Comparison of ENCODE assay signal across 9 cellular contexts in the genomic region with DNA sequence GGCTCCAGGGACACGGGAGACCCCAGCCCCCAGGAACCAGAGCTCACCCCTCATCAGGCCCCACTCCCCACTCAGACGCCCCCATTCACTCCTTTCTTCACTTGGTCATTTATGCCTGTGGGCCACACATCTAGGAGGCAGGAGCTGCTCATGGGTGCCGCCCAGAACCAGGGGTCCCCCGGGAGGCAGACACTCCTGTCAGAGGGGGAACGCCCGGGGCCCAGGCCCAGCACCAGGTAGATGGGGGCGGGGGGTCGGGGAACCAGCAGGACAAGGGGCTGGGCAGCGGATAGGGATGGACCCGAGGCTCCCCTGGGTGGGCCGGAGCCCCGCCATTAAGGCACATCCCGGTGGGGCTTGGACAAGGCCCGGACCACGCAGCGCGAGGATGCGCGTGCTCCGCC. TPM values are rescaled to one million over a fixed set of nuclear protein-coding genes. Genes with fewer than 3 reads are reported as not detected.
A peak's percentile ranks its signal among the peaks of the same experiment; 100 is the strongest.
DNase-seq lines count a peak whose midpoint lies in the region; ATAC-seq and TF ChIP-seq lines count a peak whose summit lies in the region.
"Had no signal": no experiment of that assay in that cellular context is flagged by ENCODE, and none has a peak within 500 bp of the region (broad histone marks: within the 10 kb centered on the region; RNA-seq: fewer than 3 reads in every experiment).

No MANE protein-coding gene starts in this region.

- no peak overlapping the region for H4K91ac ChIP-seq in IMR-90 (ENCODE audit: insufficient read depth, low read depth, low read length)

- peaks cover 18% of the 10 kb centered on the region for H3K4me1 ChIP-seq in IMR-90 (ENCODE audit: control insufficient read depth, insufficient read depth, low read length)

- BruUV-seq in IMR-90 (replicated peaks; lab: Mats Ljungman, UMichigan): no TSS peak

- no peak overlapping the region for H3K14ac ChIP-seq in IMR-90 (replicated peaks; ENCODE audit: low read depth, low read length)

- dilution Hi-C loops in IMR-90 (cut with HindIII; ENCODE audit: low sequenced_read_pairs, unreplicated experiment): no loop called here

- no peak for TF ChIP-seq RAD21 in IMR-90 (IDR thresholded peaks at IDR 0.05; ENCODE audit: low read length)

- POLR2A ChIA-PET in CD4-positive, alpha-beta T cell (lab: Charles Lee): interaction anchor here (1.2 kb wide), 1 partner anchor 11 kb away, joined by 6 read pairs; a partner anchor contains a TSS
- POLR2A ChIA-PET in IMR-90 (lab: Charles Lee; ENCODE audit: unreplicated experiment): no interaction called here

- H3K27ac ChIP-seq in CD4-positive, alpha-beta T cell (ENCODE audit: low read depth, low read length): no peak overlapping the region
- H3K27ac ChIP-seq in IMR-90 (ENCODE audit: insufficient read depth, low read length): no peak overlapping the region

- no peak overlapping the region for H2AK5ac ChIP-seq in IMR-90 (ENCODE audit: low read depth, low read length)

- no peak overlapping the region for H3K23ac ChIP-seq in IMR-90 (ENCODE audit: low read depth, low read length)

- H3K9me1 ChIP-seq in IMR-90 (ENCODE audit: insufficient read depth, low read length): 0 out of 2 replicates have a peak, but pooled peaks cover 6% of the 10 kb centered on the region

- H3K56ac ChIP-seq in IMR-90 (ENCODE audit: extremely low read depth, insufficient read depth, low read length): no peak overlapping the region

- H2BK5ac ChIP-seq in IMR-90 (ENCODE audit: low read depth, low read length, poor library complexity, severe bottlenecking): no peak overlapping the region

- H2AK9ac ChIP-seq in IMR-90 (replicated peaks; ENCODE audit: low read depth, low read length, poor library complexity): peak overlapping the region; percentile 72

- no peaks in the 10 kb centered on the region for H3K36me3 ChIP-seq in IMR-90 (ENCODE audit: control insufficient read depth, insufficient read depth, low read length)

- H3K27ac Mint-ChIP-seq in CD4-positive, alpha-beta T cell: peak overlapping the region; percentile 67
- H3K27ac Mint-ChIP-seq in central memory CD8-positive, alpha-beta T cell (ENCODE audit: low read depth): no peak overlapping the region
- H3K27ac Mint-ChIP-seq in nephron progenitor cell: no peak overlapping the region

- H3K18ac ChIP-seq in IMR-90 (ENCODE audit: low read depth, low read length): no peak overlapping the region

- in situ Hi-C loops in IMR-90 (cut with MboI; ENCODE audit: low sequenced_read_pairs): loop anchor here (10.0 kb wide), 1 partner anchor 170 kb away; no protein-coding TSS in a partner anchor

- H3K27me3 ChIP-seq in CD4-positive, alpha-beta T cell (ENCODE audit: control insufficient read depth, insufficient read depth, low read length): peaks cover 42% of the 10 kb centered on the region
- H3K27me3 ChIP-seq in IMR-90 (ENCODE audit: control insufficient read depth, insufficient read depth, low read length): peaks cover 16% of the 10 kb centered on the region

- DNase-seq in CD4-positive, alpha-beta T cell: no peak
- DNase-seq in IMR-90 (no peak), nephron progenitor cell (no peak), NCI-H748 (lab: John Stamatoyannopoulos, UW; ENCODE audit: unreplicated experiment) (no peak), pons (ENCODE audit: low spot score) (no peak), NCI-H1694 treated with DMSO at 0.1 percent for 48 hours (lab: John Stamatoyannopoulos, UW) (no peak)
- DNase-seq in central memory CD8-positive, alpha-beta T cell (ENCODE audit: low spot score in 2 of 2): no peak

- H3K9me3 Mint-ChIP-seq in CD4-positive, alpha-beta T cell: no peaks in the 10 kb centered on the region
- H3K9me3 Mint-ChIP-seq in central memory CD8-positive, alpha-beta T cell: no peaks in the 10 kb centered on the region
- H3K9me3 Mint-ChIP-seq in nephron progenitor cell: peaks cover 7% of the 10 kb centered on the region

- H3K4me3 Mint-ChIP-seq in CD4-positive, alpha-beta T cell: peak overlapping the region; percentile 25
- peak overlapping the region; percentile 76 for H3K4me3 Mint-ChIP-seq in central memory CD8-positive, alpha-beta T cell
- peak overlapping the region; percentile 44 for H3K4me3 Mint-ChIP-seq in nephron progenitor cell

- H3K4me3 ChIP-seq in IMR-90 (ENCODE audit: insufficient read depth, low read depth, low read length): no peak overlapping the region

- no peak for TF ChIP-seq POLR2A in IMR-90 (IDR thresholded peaks at IDR 0.05; ENCODE audit: low read depth, low read length)

- H4K8ac ChIP-seq in IMR-90 (ENCODE audit: low read depth in 2 of 2, low read length in 2 of 2): no peak overlapping the region

- WGBS in IMR-90 (ENCODE audit: extremely low coverage in 2 of 2, insufficient read length in 1 of 2), 2 experiments: no CpG with 5 or more reads among the region's 20 CpGs

- intact Hi-C loops in CD4-positive, alpha-beta T cell (cut with DNase I, micrococcal nuclease): loop anchor here in 1 of 2 experiments (5.0 kb wide), 2 partner anchors 67 to 112 kb away; a partner anchor contains a TSS
- intact Hi-C loops in IMR-90 (cut with micrococcal nuclease): loop anchor here (10.0 kb wide), 2 partner anchors 50 to 200 kb away; a partner anchor contains a TSS

- no peak overlapping the region for H3K9ac ChIP-seq in IMR-90 (ENCODE audit: low read depth, low read length)

- H3K4me2 ChIP-seq in IMR-90 (ENCODE audit: low read depth, low read length): peak overlapping the region; percentile 50

- CTCF ChIA-PET in CD4-positive, alpha-beta T cell (lab: Charles Lee): interaction anchor here (0.8 kb wide), 1 partner anchor 11 kb away, joined by 4 read pairs; no protein-coding TSS in a partner anchor
- CTCF ChIA-PET in IMR-90 (lab: Yijun Ruan, JAX): interaction anchor here (1.2 kb wide), 1 partner anchor 17 kb away, joined by 5 read pairs; no protein-coding TSS in a partner anchor

- H3K27me3 Mint-ChIP-seq in CD4-positive, alpha-beta T cell: peaks cover 45% of the 10 kb centered on the region
- H3K27me3 Mint-ChIP-seq in central memory CD8-positive, alpha-beta T cell: peaks cover 33% of the 10 kb centered on the region
- H3K27me3 Mint-ChIP-seq in nephron progenitor cell (ENCODE audit: low read depth, poor library complexity): peaks cover 59% of the 10 kb centered on the region

- H3K79me1 ChIP-seq in IMR-90 (ENCODE audit: low read depth in 1 of 2, low read length in 2 of 2): no peaks in the 10 kb centered on the region

- no peak overlapping the region for H2BK120ac ChIP-seq in IMR-90 (ENCODE audit: low read depth, low read length)

- H3K4me1 Mint-ChIP-seq in CD4-positive, alpha-beta T cell (ENCODE audit: low read depth): peaks cover 12% of the 10 kb centered on the region
- peaks cover 3% of the 10 kb centered on the region for H3K4me1 Mint-ChIP-seq in central memory CD8-positive, alpha-beta T cell
- H3K4me1 Mint-ChIP-seq in nephron progenitor cell: peaks cover 21% of the 10 kb centered on the region

- H3K9me3 ChIP-seq in CD4-positive, alpha-beta T cell (ENCODE audit: control insufficient read depth, low read length): no peaks in the 10 kb centered on the region
- no peaks in the 10 kb centered on the region for H3K9me3 ChIP-seq in IMR-90 (ENCODE audit: control insufficient read depth, insufficient read depth, low read length)

- no peaks in the 10 kb centered on the region for H3K36me3 Mint-ChIP-seq in CD4-positive, alpha-beta T cell (ENCODE audit: low read depth)
- peaks cover 1% of the 10 kb centered on the region for H3K36me3 Mint-ChIP-seq in central memory CD8-positive, alpha-beta T cell (ENCODE audit: insufficient read depth)
- no peaks in the 10 kb centered on the region for H3K36me3 Mint-ChIP-seq in nephron progenitor cell (ENCODE audit: low read depth)

- H3K4ac ChIP-seq in IMR-90 (ENCODE audit: low read depth, low read length): no peak overlapping the region

- ATAC-seq in CD4-positive, alpha-beta T cell (ENCODE audit: poor library complexity): no peak
- no peak for ATAC-seq in IMR-90 (ENCODE audit: low read depth)
- peak; percentile 3 for ATAC-seq in central memory CD8-positive, alpha-beta T cell (replicated peaks; ENCODE audit: extremely low read depth, poor library complexity, severe bottlenecking)
- no peak for ATAC-seq in GM18861 (IDR thresholded peaks at IDR 0.05; ENCODE audit: unreplicated experiment)

- H2BK15ac ChIP-seq in IMR-90 (ENCODE audit: low read depth, low read length): no peak overlapping the region

- H2BK20ac ChIP-seq in IMR-90 (ENCODE audit: low read depth, low read length): no peak overlapping the region

- H4K20me1 ChIP-seq in IMR-90 (ENCODE audit: insufficient read depth, low read length): 0 out of 2 replicates have a peak, but pooled peaks cover 3% of the 10 kb centered on the region

- H4K5ac ChIP-seq in IMR-90 (ENCODE audit: low read depth, low read length): no peak overlapping the region

- no peak for TF ChIP-seq CTCF in CD4-positive, alpha-beta T cell (IDR thresholded peaks at IDR 0.05)
- TF ChIP-seq CTCF in IMR-90 (conservative IDR thresholded peaks at IDR 0.05; ENCODE audit: low read depth, low read length): no peak
- TF ChIP-seq CTCF in nephron progenitor cell (IDR thresholded peaks at IDR 0.05): no peak

- peak overlapping the region; percentile 86 for H2AFZ ChIP-seq in IMR-90 (replicated peaks; ENCODE audit: low read length, poor library complexity)

TF ChIP-seq in IMR-90, 13 proteins besides CTCF, POLR2A, EP300 and RAD21 (continues in another document):
- TF ChIP-seq MXI1 (IDR thresholded peaks at IDR 0.05; ENCODE audit: borderline replicate concordance, low read depth, low read length) (no peak), MAFK (IDR thresholded peaks at IDR 0.05; ENCODE audit: low read depth, low read length) (no peak)

RNA-seq across cellular contexts. Expression of a gene that starts 11.8 kb away (rescaled TPM):
- 1 to 10 TPM; 3.8 to 3.9 TPM for total RNA-seq in CD4-positive, alpha-beta T cell
- total RNA-seq in IMR-90 (2012; rRNA removed): not detected in 2 replicates
- 0.34 and 0.62 TPM in 2 replicates for polyA plus RNA-seq in IMR-90 (2012; rRNA removed)
- 1.1 and 1.9 TPM in 2 replicates for polyA plus RNA-seq in IMR-90 (2012; cell fraction: cytosol; rRNA removed)
- polyA plus RNA-seq in IMR-90 (2012; cell fraction: nucleus; rRNA removed; ENCODE audit: low replicate concordance): 0.88 and 2.2 TPM in 2 replicates
- total RNA-seq: bronchial epithelial cell had no signal

RNA-seq across cellular contexts. Expression of a gene that starts 16.1 kb away (rescaled TPM):
- total RNA-seq in CD4-positive, alpha-beta T cell: 10 to 100 TPM; 38.1 to 40.9 TPM
- total RNA-seq in IMR-90 (2012; rRNA removed): 13.6 and 14.2 TPM in 2 replicates
- polyA plus RNA-seq in IMR-90 (2012; rRNA removed): 32.6 and 36.8 TPM in 2 replicates
- polyA plus RNA-seq in IMR-90 (2012; cell fraction: cytosol; rRNA removed): 20.3 and 34.8 TPM in 2 replicates
- 33.0 and 37.6 TPM in 2 replicates for polyA plus RNA-seq in IMR-90 (2012; cell fraction: nucleus; rRNA removed; ENCODE audit: low replicate concordance)

RNA-seq across cellular contexts. Expression of a gene that starts 16.2 kb away (rescaled TPM):
- total RNA-seq in CD4-positive, alpha-beta T cell: 10 to 100 TPM; 89.3 to 94.2 TPM
- total RNA-seq in IMR-90 (2012; rRNA removed): 65.0 and 72.6 TPM in 2 replicates
- 48.1 and 48.6 TPM in 2 replicates for polyA plus RNA-seq in IMR-90 (2012; rRNA removed)
- 23.0 and 41.7 TPM in 2 replicates for polyA plus RNA-seq in IMR-90 (2012; cell fraction: cytosol; rRNA removed)
- 62.3 and 99.6 TPM in 2 replicates for polyA plus RNA-seq in IMR-90 (2012; cell fraction: nucleus; rRNA removed; ENCODE audit: low replicate concordance)

RNA-seq across cellular contexts. Expression of a gene that starts 22.3 kb away (rescaled TPM):
- total RNA-seq in CD4-positive, alpha-beta T cell: not detected
- total RNA-seq in IMR-90 (2012; rRNA removed): not detected in 2 replicates
- polyA plus RNA-seq in IMR-90 (2012; rRNA removed): not detected in 2 replicates
- 0.05 and 0.15 TPM in 2 replicates for polyA plus RNA-seq in IMR-90 (2012; cell fraction: cytosol; rRNA removed)
- polyA plus RNA-seq in IMR-90 (2012; cell fraction: nucleus; rRNA removed; ENCODE audit: low replicate concordance): not detected in 2 replicates
- total RNA-seq: bronchial epithelial cell had no signal

RNA-seq across cellular contexts. Expression of a gene that starts 33.0 kb away (rescaled TPM):
- 10 to 100 TPM; 10.3 to 11.7 TPM for total RNA-seq in CD4-positive, alpha-beta T cell
- total RNA-seq in IMR-90 (2012; rRNA removed): 26.3 and 28.1 TPM in 2 replicates
- 52.8 and 71.2 TPM in 2 replicates for polyA plus RNA-seq in IMR-90 (2012; rRNA removed)
- 53.8 and 71.8 TPM in 2 replicates for polyA plus RNA-seq in IMR-90 (2012; cell fraction: cytosol; rRNA removed)
- 25.8 and 31.8 TPM in 2 replicates for polyA plus RNA-seq in IMR-90 (2012; cell fraction: nucleus; rRNA removed; ENCODE audit: low replicate concordance)

Comparison
In these comparisons a context has a peak if more than half of its experiments do, and no peak if none do; other contexts are left out.
1. H3K4me3 Mint-ChIP-seq: peak in every context shown above with its lines; median percentile 76 in central memory CD8-positive, alpha-beta T cell; 44 in nephron progenitor cell; 25 in CD4-positive, alpha-beta T cell.